ENCODE assay signal across 11 cellular contexts in the genomic region with DNA sequence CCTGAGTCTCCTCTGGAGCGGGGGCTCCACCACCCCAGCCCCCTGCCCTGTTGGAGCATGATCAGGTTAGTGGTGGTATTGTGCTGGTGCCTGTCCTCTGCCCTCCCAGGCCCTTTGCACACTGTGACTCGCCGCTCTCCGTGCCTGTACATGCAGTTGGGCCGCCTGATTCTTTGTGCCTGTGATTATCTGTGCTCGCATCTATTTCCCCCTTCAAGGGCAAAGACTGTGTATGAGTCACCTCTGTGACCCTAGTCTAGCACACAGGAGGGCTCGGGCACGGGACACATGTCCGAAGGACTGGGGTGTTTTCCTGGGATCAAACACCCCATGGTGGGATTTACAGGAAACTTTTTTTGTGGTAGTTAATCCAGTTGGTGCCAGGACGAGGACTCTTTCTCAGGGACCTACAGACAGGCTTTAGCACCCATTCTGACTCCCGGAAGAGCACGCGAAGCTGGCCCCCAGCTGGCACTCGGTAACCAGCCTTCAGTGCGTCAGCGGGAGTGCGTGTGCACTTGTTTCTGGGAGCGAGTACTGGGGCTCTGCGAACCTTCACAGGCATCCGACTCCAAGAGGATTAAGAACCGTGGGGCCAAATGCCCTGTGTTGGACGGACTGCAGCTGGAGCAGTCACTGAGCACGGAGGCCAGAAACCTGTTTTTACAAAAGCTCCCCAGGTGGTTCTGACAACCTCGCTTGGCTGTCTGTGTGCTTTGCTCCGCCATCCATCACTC. TPM values are rescaled to one million over a fixed set of nuclear protein-coding genes. Genes with fewer than 3 reads are reported as not detected.
DNase-seq lines count a peak whose midpoint lies in the region; ATAC-seq and TF ChIP-seq lines count a peak whose summit lies in the region.
"Had no signal": no experiment of that assay in that cellular context is flagged by ENCODE, and none has a peak within 500 bp of the region (broad histone marks: within the 10 kb centered on the region; RNA-seq: fewer than 3 reads in every experiment).

No MANE protein-coding gene starts in this region.

- DNase-seq in Calu3 (peak; percentile 43), T-helper 17 cell (no peak), esophagus squamous epithelium (lab: John Stamatoyannopoulos, UW) (no peak), trophoblast cell (no peak), AML-193 (lab: John Stamatoyannopoulos, UW) (no peak), OCI-M2 (lab: John Stamatoyannopoulos, UW; ENCODE audit: unreplicated experiment) (no peak)
- DNase-seq in activated CD4-positive, CD25-positive, alpha-beta regulatory T cell (lab: John Stamatoyannopoulos, UW), result no peak
- DNase-seq: DMS 273 treated with DMSO at 0.1 percent for 48 hours; stimulated activated CD4-positive, alpha-beta T cell treated with anti-CD3 and anti-CD28 coated beads, Interleukin-2, amount 100 ng/mL, for 48 hours had no signal

- H3K4me1 ChIP-seq in esophagus squamous epithelium, result peaks cover 64 to 100% (median 76%) of the 10 kb centered on the region in 3 donors
- peaks cover 22 to 25% of the 10 kb centered on the region in 2 experiments for H3K4me1 ChIP-seq in trophoblast cell (ENCODE audit: control insufficient read depth in 1 of 2, insufficient read depth in 2 of 2, low read length in 2 of 2)

- H2BK5ac ChIP-seq in trophoblast cell (ENCODE audit: low read depth, low read length, poor library complexity), result no peak overlapping the region

- H3K9ac ChIP-seq in trophoblast cell (ENCODE audit: low read length), result no peak overlapping the region

- H3K4me3 Mint-ChIP-seq in Calu3 (ENCODE audit: low read depth, unreplicated experiment), result peak overlapping the region; percentile 54
- no peak overlapping the region for H3K4me3 Mint-ChIP-seq in T-helper 17 cell
- H3K4me3 Mint-ChIP-seq: memory B cell had no signal

- H2AFZ ChIP-seq in trophoblast cell (ENCODE audit: insufficient read depth, low read length, poor library complexity), result no peak overlapping the region

- peaks cover 36% of the 10 kb centered on the region for H3K36me3 Mint-ChIP-seq in Calu3 (ENCODE audit: insufficient read depth, unreplicated experiment)
- no peaks in the 10 kb centered on the region for H3K36me3 Mint-ChIP-seq in T-helper 17 cell (ENCODE audit: low read depth)

- no peaks in the 10 kb centered on the region for H3K79me1 ChIP-seq in trophoblast cell (ENCODE audit: low read length)

- H3K27ac ChIP-seq in esophagus squamous epithelium (peak overlapping the region; percentile 76 to 87 (median 80)), trophoblast cell (ENCODE audit: low read depth, low read length) (no peak overlapping the region)

- peak overlapping the region; percentile 2 for H3K18ac ChIP-seq in trophoblast cell (ENCODE audit: low read length)

- H3K4ac ChIP-seq in trophoblast cell (ENCODE audit: low read depth, low read length), result peak overlapping the region; percentile 8

- no peak overlapping the region for H2BK12ac ChIP-seq in trophoblast cell (ENCODE audit: low read length)

- no peak overlapping the region for H2BK120ac ChIP-seq in trophoblast cell (ENCODE audit: insufficient read depth, low read length, poor library complexity)

- CTCF ChIA-PET in Calu3 (lab: Charles Lee), result interaction anchor here (1.2 to 1.9 kb wide), 2 partner anchors 14 to 78 kb away, joined by 4 to 11 read pairs; partner anchors contain the start of gene TRAPPC6A

- no peak for TF ChIP-seq CTCF in Calu3 (IDR thresholded peaks at IDR 0.05; ENCODE audit: unreplicated experiment)
- TF ChIP-seq CTCF in esophagus squamous epithelium (IDR thresholded peaks at IDR 0.05), result no peak

- H3K27me3 Mint-ChIP-seq in Calu3 (ENCODE audit: unreplicated experiment) (no peaks in the 10 kb centered on the region), T-helper 17 cell (no peaks in the 10 kb centered on the region)
- H3K27me3 Mint-ChIP-seq: memory B cell had no signal

- no peak overlapping the region for H4K8ac ChIP-seq in trophoblast cell (ENCODE audit: low read depth, low read length)

- H3K36me3 ChIP-seq in esophagus squamous epithelium (no peaks in the 10 kb centered on the region), trophoblast cell (ENCODE audit: control insufficient read depth in 1 of 2, insufficient read depth in 2 of 2, low read length in 2 of 2) (peaks cover 0 to 5% of the 10 kb centered on the region in 2 experiments)

- peak overlapping the region in 2 of 4 donors; percentile 15 to 26 for H3K4me3 ChIP-seq in esophagus squamous epithelium
- no peak overlapping the region for H3K4me3 ChIP-seq in trophoblast cell (ENCODE audit: low read depth, low read length)

- H3K23ac ChIP-seq in trophoblast cell (ENCODE audit: low read length), result no peak overlapping the region

- no peak overlapping the region for H3K14ac ChIP-seq in trophoblast cell (ENCODE audit: low read length)

- no peak for TF ChIP-seq POLR2A in esophagus squamous epithelium (IDR thresholded peaks at IDR 0.05)

- no peak overlapping the region for H3K4me2 ChIP-seq in trophoblast cell (ENCODE audit: low read length)

- no peaks in the 10 kb centered on the region for H3K9me3 Mint-ChIP-seq in Calu3 (ENCODE audit: low read depth, unreplicated experiment)
- H3K9me3 Mint-ChIP-seq: memory B cell had no signal

- H3K27ac Mint-ChIP-seq in Calu3 (ENCODE audit: unreplicated experiment) (peak overlapping the region; percentile 96), T-helper 17 cell (peak overlapping the region; percentile 57)
- H3K27ac Mint-ChIP-seq: memory B cell had no signal

- H3K9me3 ChIP-seq in T-helper 17 cell (ENCODE audit: control insufficient read depth, low read length, poor library complexity, severe bottlenecking) (no peaks in the 10 kb centered on the region), esophagus squamous epithelium (no peaks in the 10 kb centered on the region), trophoblast cell (ENCODE audit: insufficient read depth, low read depth, low read length) (no peaks in the 10 kb centered on the region)

- WGBS in esophagus squamous epithelium, 2 donors, result 24 to 46% methylated on average over 9 to 11 of the region's 25 CpGs
- WGBS in trophoblast cell (ENCODE audit: extremely low coverage, insufficient coverage, insufficient read length), result no CpG with 5 or more reads among the region's 25 CpGs

- H3K27me3 ChIP-seq in esophagus squamous epithelium (no peaks in the 10 kb centered on the region), trophoblast cell (ENCODE audit: insufficient read depth, low read length) (no peaks in the 10 kb centered on the region)

- no peak overlapping the region for H4K12ac ChIP-seq in trophoblast cell (ENCODE audit: low read depth, low read length)

- H3K79me2 ChIP-seq in trophoblast cell (ENCODE audit: control insufficient read depth, insufficient read depth, low read length, poor library complexity), result peaks cover 24% of the 10 kb centered on the region

- ATAC-seq in T-helper 17 cell (no peak), GM21447 (IDR thresholded peaks at IDR 0.05; ENCODE audit: unreplicated experiment) (no peak)

- intact Hi-C loops in Calu3 (cut with micrococcal nuclease; ENCODE audit: unreplicated experiment) (loop anchor here (2.0 kb wide), 1 partner anchor 31 kb away; no protein-coding TSS in a partner anchor), esophagus squamous epithelium (cut with DNase I) (no loop called here)

- no peak overlapping the region for H2AK5ac ChIP-seq in trophoblast cell (ENCODE audit: low read length)

- H4K91ac ChIP-seq in trophoblast cell (ENCODE audit: low read depth, low read length), result no peak overlapping the region

- peaks cover 82% of the 10 kb centered on the region for H3K4me1 Mint-ChIP-seq in Calu3 (ENCODE audit: low read depth, unreplicated experiment)
- peaks cover 61% of the 10 kb centered on the region for H3K4me1 Mint-ChIP-seq in T-helper 17 cell

- BruUV-seq in Calu3 (replicated peaks; lab: Mats Ljungman, UMichigan), result TSS peak; percentile 10

RNA-seq across cellular contexts. Expression of gene PPP1R37, which starts 6.7 kb away (rescaled TPM):
- 45.7 and 59.7 TPM in 2 replicates for total RNA-seq in Calu3 (2022)
- 10 to 100 TPM; 15.2 to 20.9 TPM for total RNA-seq in T-helper 17 cell
- 10 to 100 TPM; 25.1 to 35.5 (median 30.8) TPM for total RNA-seq in esophagus squamous epithelium
- polyA plus RNA-seq in trophoblast cell (2013), result 12.8 and 12.9 TPM in 2 replicates

RNA-seq across cellular contexts. Expression of gene GEMIN7, which starts 20.6 kb away (rescaled TPM):
- total RNA-seq in Calu3 (2022) (36.0 and 42.0 TPM in 2 replicates), T-helper 17 cell (1 to 10 TPM; 8.8 TPM), esophagus squamous epithelium (10 to 100 TPM; 22.3 to 28.0 (median 25.4) TPM)
- 18.4 and 19.0 TPM in 2 replicates for polyA plus RNA-seq in trophoblast cell (2013)

RNA-seq across cellular contexts. Expression of gene ZNF296, which starts 23.4 kb away (rescaled TPM):
- 5.3 and 6.3 TPM in 2 replicates for total RNA-seq in Calu3 (2022)
- total RNA-seq in T-helper 17 cell, result 1 to 10 TPM; 3.4 to 3.5 TPM
- 10 to 100 TPM in 1 of 4 donors, 1 to 10 TPM in 3; 4.0 to 17.7 (median 4.5) TPM for total RNA-seq in esophagus squamous epithelium
- polyA plus RNA-seq in trophoblast cell (2013), result 0.62 and 0.67 TPM in 2 replicates
